ENCODE assay signal across 7 cellular contexts in genomic region chr2:168346725-168347477, GRCh38.
DNase-seq lines count a peak whose midpoint lies in the region; ATAC-seq, FAIRE-seq and TF ChIP-seq lines count a peak whose summit lies in the region.

No MANE protein-coding gene starts in this region.

- no peak for FAIRE-seq in GM12891 (lab: Jason Lieb, UNC)

- peak; percentile 80 for ATAC-seq in HG02798 (IDR thresholded peaks at IDR 0.05; ENCODE audit: poor library complexity, unreplicated experiment)

- TF ChIP-seq CTCF in VCaP (conservative IDR thresholded peaks at IDR 0.05) (peak; percentile 83), cardiac fibroblast (IDR thresholded peaks at IDR 0.05; ENCODE audit: low read depth, low read length) (peak; percentile 66)

- DNase-seq in GM12891 (ENCODE audit: insufficient read length, low spot score): peak; percentile 42
- DNase-seq in NCI-H2029 (lab: John Stamatoyannopoulos, UW): peak; percentile 51
- DNase-seq in cardiac fibroblast (ENCODE audit: low read depth in 2 of 2): peak; percentile 77 to 82
- peak; percentile 83 for DNase-seq in islet precursor cell
- DNase-seq in stimulated activated CD4-positive, alpha-beta T cell treated with anti-CD3 and anti-CD28 coated beads, Interleukin-12 subunit alpha, Interleukin-12 subunit beta, amount 100 ng/mL, for 48 hours (ENCODE audit: low read depth in 2 of 3, low spot score in 1 of 3): peak; percentile 36 to 69 (median 48)

- H3K4me3 ChIP-seq in cardiac fibroblast (replicated peaks in 1 of 2; ENCODE audit: low read depth in 2 of 2, low read length in 2 of 2): peak overlapping the region; percentile 42 to 63

- TF ChIP-seq POLR2A in GM12891 (IDR thresholded peaks at IDR 0.05; ENCODE audit: low read depth, low read length): no peak

- H3K27ac ChIP-seq in VCaP: peak overlapping the region; percentile 72

TF ChIP-seq in GM12891, 5 proteins besides CTCF, POLR2A, EP300 and RAD21:
- TF ChIP-seq POLR2AphosphoS5 (IDR thresholded peaks at IDR 0.05; ENCODE audit: low read depth, low read length): no peak
- no peak for TF ChIP-seq SPI1 (IDR thresholded peaks at IDR 0.05; ENCODE audit: low read depth, low read length)
- TF ChIP-seq TAF1 (IDR thresholded peaks at IDR 0.05; ENCODE audit: low read depth, low read length): no peak
- no peak for TF ChIP-seq POU2F2 (IDR thresholded peaks at IDR 0.05; ENCODE audit: low read depth, low read length)
- TF ChIP-seq PAX5 (IDR thresholded peaks at IDR 0.05; ENCODE audit: insufficient read depth, low read length, severe bottlenecking): no peak

Comparison
In these comparisons a context has a peak if more than half of its experiments do, and no peak if none do; other contexts are left out.
1. Peak in every context shown above with its lines: DNase-seq, ATAC-seq, H3K4me3 ChIP-seq and H3K27ac ChIP-seq.